ENCODE assay signal across 12 cellular contexts in genomic region chr2:48357351-48357750, GRCh38. TPM values are rescaled to one million over a fixed set of nuclear protein-coding genes. Genes with fewer than 3 reads are reported as not detected.
DNase-seq lines count a peak whose midpoint lies in the region; ATAC-seq and TF ChIP-seq lines count a peak whose summit lies in the region.
"Had no signal": no experiment of that assay in that cellular context is flagged by ENCODE, and none has a peak within 500 bp of the region (broad histone marks: within the 10 kb centered on the region; RNA-seq: fewer than 3 reads in every experiment).

No MANE protein-coding gene starts in this region.

- H3K9me3 Mint-ChIP-seq in CD14-positive monocyte (no peaks in the 10 kb centered on the region), GM23338 (no peaks in the 10 kb centered on the region), activated B cell treated with CpG ODN at 0.5 μM for 24 hours (no peaks in the 10 kb centered on the region)

- intact Hi-C loops in CD14-positive monocyte (cut with micrococcal nuclease) (no loop called here), activated B cell treated with CpG ODN at 0.5 μM for 24 hours (cut with micrococcal nuclease) (loop anchor here (2.0 to 5.0 kb wide), 2 partner anchors 15 to 65 kb away; no protein-coding TSS in a partner anchor)

- no peak overlapping the region for H2AFZ ChIP-seq in GM23338

- H3K79me2 ChIP-seq in GM23338 (replicated peaks; ENCODE audit: insufficient read depth): peaks cover 72% of the 10 kb centered on the region

- POLR2A ChIA-PET in activated B cell treated with CpG ODN at 0.5 μM for 24 hours (lab: Charles Lee): no interaction called here

- H3K36me3 ChIP-seq in GM23338 (ENCODE audit: insufficient read depth): no peaks in the 10 kb centered on the region
- peaks cover 29% of the 10 kb centered on the region for H3K36me3 ChIP-seq in mesodermal cell (ENCODE audit: control insufficient read depth, insufficient read depth, low read length)

- CTCF ChIA-PET in activated B cell treated with CpG ODN at 0.5 μM for 24 hours (lab: Charles Lee): no interaction called here

- H3K4me3 ChIP-seq in GM23338 (no peak overlapping the region), mesodermal cell (ENCODE audit: extremely low read depth, insufficient read depth, low read length, poor library complexity, severe bottlenecking) (no peak overlapping the region)

- 88 to 93% methylated on average over 6 to 7 of the region's 8 CpGs for WGBS in mesodermal cell (ENCODE audit: insufficient coverage in 2 of 2), 2 experiments

- DNase-seq in CD14-positive monocyte (ENCODE audit: low spot score): no peak
- DNase-seq in GM23338 (ENCODE audit: low spot score): no peak
- DNase-seq in activated B cell treated with CpG ODN at 0.5 μM for 24 hours: no peak
- no peak for DNase-seq in stimulated activated CD4-positive, alpha-beta T cell treated with anti-CD3 and anti-CD28 coated beads, Interleukin-4, amount 100 ng/mL, for 4 hours
- DNase-seq in hypothalamus (lab: John Stamatoyannopoulos, UW): no peak
- no peak for DNase-seq in NCI-H446 (lab: John Stamatoyannopoulos, UW)
- DNase-seq: midbrain; NCI-H1048; SHP77 treated with DMSO at 0.1 percent for 48 hours; stimulated activated CD4-positive, alpha-beta T cell treated with anti-CD3 and anti-CD28 coated beads, Interleukin-2, amount 100 ng/mL, for 24 hours had no signal

- H3K27me3 Mint-ChIP-seq in CD14-positive monocyte (ENCODE audit: low read depth in 3 of 3) (no peaks in the 10 kb centered on the region), GM23338 (ENCODE audit: insufficient read depth, low read depth, poor library complexity) (no peaks in the 10 kb centered on the region), activated B cell treated with CpG ODN at 0.5 μM for 24 hours (no peaks in the 10 kb centered on the region)

- no peaks in the 10 kb centered on the region for H3K9me2 ChIP-seq in GM23338 (ENCODE audit: insufficient read depth)

- H3K4me1 ChIP-seq in GM23338 (ENCODE audit: insufficient read depth): peaks cover 8% of the 10 kb centered on the region
- H3K4me1 ChIP-seq in mesodermal cell (ENCODE audit: control insufficient read depth, insufficient read depth, low read length, poor library complexity, severe bottlenecking): peaks cover 14% of the 10 kb centered on the region

- H4K20me1 ChIP-seq in GM23338 (replicated peaks; ENCODE audit: insufficient read depth): peaks cover 5% of the 10 kb centered on the region; the same call in 1 of the 2 replicates

- H3K36me3 Mint-ChIP-seq in CD14-positive monocyte: peaks cover 19 to 39% of the 10 kb centered on the region in 2 donors
- peaks cover 32% of the 10 kb centered on the region for H3K36me3 Mint-ChIP-seq in GM23338 (ENCODE audit: low read depth)
- peaks cover 36% of the 10 kb centered on the region for H3K36me3 Mint-ChIP-seq in activated B cell treated with CpG ODN at 0.5 μM for 24 hours (ENCODE audit: low read depth)

- H3F3A ChIP-seq in GM23338 (replicated peaks; ENCODE audit: low read depth): no peaks in the 10 kb centered on the region

- no peak for ATAC-seq in GM23338
- ATAC-seq in activated B cell treated with CpG ODN at 0.5 μM for 24 hours (ENCODE audit: low read depth): no peak
- no peak for ATAC-seq in HG03442 (IDR thresholded peaks at IDR 0.05; ENCODE audit: unreplicated experiment)

- no peak overlapping the region for H3K27ac ChIP-seq in GM23338 (ENCODE audit: low read depth)
- peak overlapping the region; percentile 60 for H3K27ac ChIP-seq in mesodermal cell (ENCODE audit: low read depth, low read length, severe bottlenecking)

- peaks cover 50% of the 10 kb centered on the region for H3K4me1 Mint-ChIP-seq in CD14-positive monocyte
- peaks cover 20% of the 10 kb centered on the region for H3K4me1 Mint-ChIP-seq in GM23338
- H3K4me1 Mint-ChIP-seq in activated B cell treated with CpG ODN at 0.5 μM for 24 hours: peaks cover 56% of the 10 kb centered on the region

- H3K4me3 Mint-ChIP-seq in CD14-positive monocyte (no peak overlapping the region), GM23338 (no peak overlapping the region), activated B cell treated with CpG ODN at 0.5 μM for 24 hours (peak overlapping the region; percentile 55)

- no peak for TF ChIP-seq CTCF in CD14-positive monocyte (IDR thresholded peaks at IDR 0.05)
- TF ChIP-seq CTCF in GM23338 (conservative IDR thresholded peaks at IDR 0.05; ENCODE audit: low read depth in 2 of 2): no peak
- no peak for TF ChIP-seq CTCF in activated B cell treated with CpG ODN at 0.5 μM for 24 hours (IDR thresholded peaks at IDR 0.05)

- H3K9me3 ChIP-seq in mesodermal cell (ENCODE audit: control insufficient read depth, low read length): no peaks in the 10 kb centered on the region

- no peaks in the 10 kb centered on the region for H3K27me3 ChIP-seq in GM23338 (ENCODE audit: insufficient read depth)

- H3K4me2 ChIP-seq in GM23338: no peak overlapping the region

- peak overlapping the region in 5 of 7 donors; percentile 20 to 76 (median 69) for H3K27ac Mint-ChIP-seq in CD14-positive monocyte
- H3K27ac Mint-ChIP-seq in GM23338: peak overlapping the region; percentile 82; the same call in 1 of the 2 replicates
- H3K27ac Mint-ChIP-seq in activated B cell treated with CpG ODN at 0.5 μM for 24 hours: peak overlapping the region; percentile 83

TF ChIP-seq in GM23338, 12 proteins besides CTCF, POLR2A, EP300 and RAD21 (continues in another document):
- TF ChIP-seq, protein P1, sequence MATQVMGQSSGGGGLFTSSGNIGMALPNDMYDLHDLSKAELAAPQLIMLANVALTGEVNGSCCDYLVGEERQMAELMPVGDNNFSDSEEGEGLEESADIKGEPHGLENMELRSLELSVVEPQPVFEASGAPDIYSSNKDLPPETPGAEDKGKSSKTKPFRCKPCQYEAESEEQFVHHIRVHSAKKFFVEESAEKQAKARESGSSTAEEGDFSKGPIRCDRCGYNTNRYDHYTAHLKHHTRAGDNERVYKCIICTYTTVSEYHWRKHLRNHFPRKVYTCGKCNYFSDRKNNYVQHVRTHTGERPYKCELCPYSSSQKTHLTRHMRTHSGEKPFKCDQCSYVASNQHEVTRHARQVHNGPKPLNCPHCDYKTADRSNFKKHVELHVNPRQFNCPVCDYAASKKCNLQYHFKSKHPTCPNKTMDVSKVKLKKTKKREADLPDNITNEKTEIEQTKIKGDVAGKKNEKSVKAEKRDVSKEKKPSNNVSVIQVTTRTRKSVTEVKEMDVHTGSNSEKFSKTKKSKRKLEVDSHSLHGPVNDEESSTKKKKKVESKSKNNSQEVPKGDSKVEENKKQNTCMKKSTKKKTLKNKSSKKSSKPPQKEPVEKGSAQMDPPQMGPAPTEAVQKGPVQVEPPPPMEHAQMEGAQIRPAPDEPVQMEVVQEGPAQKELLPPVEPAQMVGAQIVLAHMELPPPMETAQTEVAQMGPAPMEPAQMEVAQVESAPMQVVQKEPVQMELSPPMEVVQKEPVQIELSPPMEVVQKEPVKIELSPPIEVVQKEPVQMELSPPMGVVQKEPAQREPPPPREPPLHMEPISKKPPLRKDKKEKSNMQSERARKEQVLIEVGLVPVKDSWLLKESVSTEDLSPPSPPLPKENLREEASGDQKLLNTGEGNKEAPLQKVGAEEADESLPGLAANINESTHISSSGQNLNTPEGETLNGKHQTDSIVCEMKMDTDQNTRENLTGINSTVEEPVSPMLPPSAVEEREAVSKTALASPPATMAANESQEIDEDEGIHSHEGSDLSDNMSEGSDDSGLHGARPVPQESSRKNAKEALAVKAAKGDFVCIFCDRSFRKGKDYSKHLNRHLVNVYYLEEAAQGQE (IDR thresholded peaks at IDR 0.05; ENCODE audit: unreplicated experiment): no peak
- TF ChIP-seq ZNF114 (CRISPR knock-in tag; IDR thresholded peaks at IDR 0.05) (no peak), EZH2 (IDR thresholded peaks at IDR 0.05; ENCODE audit: low read depth, unreplicated experiment) (no peak), CREB1 (CRISPR knock-in tag; IDR thresholded peaks at IDR 0.05; ENCODE audit: low read depth) (no peak), NANOG (IDR thresholded peaks at IDR 0.05; ENCODE audit: borderline replicate concordance) (no peak), EZH2phosphoT487 (IDR thresholded peaks at IDR 0.05; ENCODE audit: unreplicated experiment) (no peak)

RNA-seq across cellular contexts. Expression of gene FOXN2, which starts 42.9 kb away (rescaled TPM):
- 10 to 100 TPM; 48.6 to 57.7 TPM for polyA plus RNA-seq in CD14-positive monocyte
- total RNA-seq in GM23338 (2014; rRNA removed; shearing (Covaris generic)): 39.0 and 44.5 TPM in 2 replicates
- 25.2 and 30.1 TPM in 2 replicates for polyA plus RNA-seq in GM23338 (2016; fragmentation: Nextera tagmentation; extraction: Ambion mirVana)
- total RNA-seq in activated B cell treated with CpG ODN at 0.5 μM for 24 hours: 35.0 and 36.0 TPM in 2 replicates
- 14.0 TPM for polyA plus RNA-seq in mesodermal cell (2013, experiment 1 of 2)
- 11.9 TPM for polyA plus RNA-seq in mesodermal cell (2013, experiment 2 of 2)
